Comparison of ENCODE assay signal across 9 cellular contexts in the genomic region with DNA sequence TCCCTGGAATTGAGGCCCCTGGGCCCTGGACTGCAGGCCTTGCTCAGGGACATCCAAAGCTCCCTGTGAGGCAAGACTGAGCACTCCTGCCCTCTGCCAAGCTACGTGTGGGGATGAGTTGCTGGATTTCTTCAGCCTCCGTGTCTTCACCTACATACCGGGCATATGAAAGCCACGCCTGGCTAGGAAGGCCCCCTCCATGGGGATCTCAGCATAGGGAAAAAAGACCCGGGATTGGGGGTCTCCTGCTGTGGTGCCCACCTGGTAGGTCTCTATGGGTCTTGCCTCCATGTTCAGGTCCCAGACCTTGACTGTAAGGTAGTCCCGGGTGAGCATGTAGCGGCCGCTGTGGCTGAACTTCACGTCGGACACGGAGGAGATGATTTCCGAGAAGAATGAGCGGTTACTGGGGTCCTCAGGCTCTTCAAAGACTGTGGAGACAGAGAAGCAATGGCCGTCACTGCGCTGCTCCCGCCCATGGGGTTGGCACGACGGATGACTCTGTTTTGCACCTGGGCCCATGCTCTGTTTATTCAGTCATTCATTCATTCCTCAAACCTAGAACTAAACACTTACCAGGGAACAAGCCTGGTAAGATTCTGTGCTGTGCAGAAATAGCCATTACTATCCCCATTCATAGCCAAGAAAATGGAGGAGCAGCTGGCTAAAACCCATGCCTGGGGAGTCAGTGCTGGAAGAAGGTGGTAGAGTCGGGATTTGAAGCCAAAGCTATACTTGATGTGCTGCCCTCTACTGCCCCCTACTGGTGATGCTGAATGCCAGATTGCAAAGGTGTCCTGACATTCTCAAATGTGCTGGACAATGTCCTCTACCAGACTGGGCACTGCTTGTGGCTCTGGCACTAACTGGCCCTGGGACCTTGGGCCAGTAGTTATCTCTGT.
A peak's percentile ranks its signal among the peaks of the same experiment; 100 is the strongest.
DNase-seq lines count a peak whose midpoint lies in the region; ATAC-seq, FAIRE-seq and TF ChIP-seq lines count a peak whose summit lies in the region.
"Had no signal": no experiment of that assay in that cellular context is flagged by ENCODE, and none has a peak within 500 bp of the region (broad histone marks: within the 10 kb centered on the region; RNA-seq: fewer than 3 reads in every experiment).

No MANE protein-coding gene starts in this region.

- no TSS peak for BruUV-seq in K562 (replicated peaks; lab: Mats Ljungman, UMichigan)

- no peaks in the 10 kb centered on the region for H3K79me2 ChIP-seq in K562 (ENCODE audit: control insufficient read depth, insufficient read depth, low read length)

- no peak overlapping the region for H4K91ac ChIP-seq in neuronal stem cell (ENCODE audit: low read depth, low read length, poor library complexity)

- H2BK5ac ChIP-seq in neuronal stem cell (ENCODE audit: low read length): no peak overlapping the region

- H3K18ac ChIP-seq in neuronal stem cell (ENCODE audit: low read length): no peak overlapping the region

- H3K9me3 ChIP-seq in K562 (replicated peaks; ENCODE audit: control insufficient read depth, insufficient read depth, low read depth, low read length) (no peaks in the 10 kb centered on the region), neuronal stem cell (replicated peaks in 1 of 2; ENCODE audit: control insufficient read depth in 2 of 2, insufficient read depth in 1 of 2, low read depth in 1 of 2, low read length in 2 of 2) (peaks cover 3 to 6% of the 10 kb centered on the region in 2 donors), tibial artery (peaks cover 0 to 4% (median 0%) of the 10 kb centered on the region in 3 donors)

- H3K14ac ChIP-seq in neuronal stem cell (ENCODE audit: low read length): no peak overlapping the region

- H3K36me3 Mint-ChIP-seq in activated CD4-positive, alpha-beta T cell treated with anti-CD3 and anti-CD28 coated beads, Interleukin-2, amount 10 ng/mL, durations not matched to agents 24 days and 14 days (ENCODE audit: low read depth): no peaks in the 10 kb centered on the region
- no peaks in the 10 kb centered on the region for H3K36me3 Mint-ChIP-seq in activated T-helper 1 cell treated with anti-CD3 and anti-CD28 coated beads, Interleukin-12 subunit alpha, Interleukin-12 subunit beta, Interleukin-2, Interleukin-4 antibody, amounts not matched to agents 30 ng/mL and 10 ng/mL and 1 ng/mL, durations not matched to agents 14 hours and 24 hours and 36 hours (ENCODE audit: low read depth)

- no peak overlapping the region for H3K23ac ChIP-seq in neuronal stem cell (ENCODE audit: low read depth, low read length, poor library complexity)

- H3K27ac ChIP-seq in K562 (ENCODE audit: extremely low read depth, low read depth, low read length) (no peak overlapping the region), neuronal stem cell (replicated peaks; ENCODE audit: low read length) (no peak overlapping the region), tibial artery (no peak overlapping the region)

- no peak overlapping the region for H3K27ac Mint-ChIP-seq in activated CD4-positive, alpha-beta T cell treated with anti-CD3 and anti-CD28 coated beads, Interleukin-2, amount 10 ng/mL, durations not matched to agents 24 days and 14 days
- H3K27ac Mint-ChIP-seq in activated T-helper 1 cell treated with anti-CD3 and anti-CD28 coated beads, Interleukin-12 subunit alpha, Interleukin-12 subunit beta, Interleukin-2, Interleukin-4 antibody, amounts not matched to agents 30 ng/mL and 10 ng/mL and 1 ng/mL, durations not matched to agents 14 hours and 24 hours and 36 hours: no peak overlapping the region

- peak; percentile 66 for DNase-seq in activated CD4-positive, alpha-beta T cell treated with anti-CD3 and anti-CD28 coated beads, Interleukin-2, amount 10 ng/mL, durations not matched to agents 24 days and 14 days
- no peak for DNase-seq in activated CD4-positive, alpha-beta T cell treated with anti-CD3 and anti-CD28 coated beads for 1 hour
- no peak for DNase-seq in HFF-Myc (ENCODE audit: extremely low read depth, low read depth)
- peak; percentile 46 to 63 (median 59) for DNase-seq in K562 (ENCODE audit: extremely low read depth in 1 of 4, low spot score in 3 of 4)
- DNase-seq in neuronal stem cell (ENCODE audit: low spot score): no peak
- DNase-seq in tibial artery: no peak
- DNase-seq in activated T-helper 1 cell treated with anti-CD3 and anti-CD28 coated beads, Interleukin-12 subunit alpha, Interleukin-12 subunit beta, Interleukin-2, Interleukin-4 antibody, amounts not matched to agents 30 ng/mL and 10 ng/mL and 1 ng/mL, durations not matched to agents 14 hours and 24 hours and 36 hours (ENCODE audit: low spot score): no peak
- DNase-seq in NCI-H2196 treated with DMSO at 0.1 percent for 48 hours (lab: John Stamatoyannopoulos, UW; ENCODE audit: unreplicated experiment): no peak
- DNase-seq: GDM1 had no signal

- no peak overlapping the region for H3K4me2 ChIP-seq in K562 (ENCODE audit: insufficient read depth, low read length)
- no peak overlapping the region for H3K4me2 ChIP-seq in neuronal stem cell (ENCODE audit: insufficient read depth, low read length, poor library complexity, severe bottlenecking)

- peaks cover 5% of the 10 kb centered on the region for H3K9me3 Mint-ChIP-seq in activated CD4-positive, alpha-beta T cell treated with anti-CD3 and anti-CD28 coated beads, Interleukin-2, amount 10 ng/mL, durations not matched to agents 24 days and 14 days
- no peaks in the 10 kb centered on the region for H3K9me3 Mint-ChIP-seq in activated T-helper 1 cell treated with anti-CD3 and anti-CD28 coated beads, Interleukin-12 subunit alpha, Interleukin-12 subunit beta, Interleukin-2, Interleukin-4 antibody, amounts not matched to agents 30 ng/mL and 10 ng/mL and 1 ng/mL, durations not matched to agents 14 hours and 24 hours and 36 hours

- H4K8ac ChIP-seq in neuronal stem cell (ENCODE audit: low read depth, low read length): no peak overlapping the region

- peaks cover 9% of the 10 kb centered on the region for H3K4me1 Mint-ChIP-seq in activated CD4-positive, alpha-beta T cell treated with anti-CD3 and anti-CD28 coated beads, Interleukin-2, amount 10 ng/mL, durations not matched to agents 24 days and 14 days
- peaks cover 13% of the 10 kb centered on the region for H3K4me1 Mint-ChIP-seq in activated T-helper 1 cell treated with anti-CD3 and anti-CD28 coated beads, Interleukin-12 subunit alpha, Interleukin-12 subunit beta, Interleukin-2, Interleukin-4 antibody, amounts not matched to agents 30 ng/mL and 10 ng/mL and 1 ng/mL, durations not matched to agents 14 hours and 24 hours and 36 hours (ENCODE audit: low read depth)

- H3K27me3 ChIP-seq in K562 (ENCODE audit: control insufficient read depth in 2 of 2, insufficient read depth in 2 of 2, low read length in 2 of 2) (peaks cover 0 to 9% of the 10 kb centered on the region in 2 experiments; a peak in 2 of 5 replicates), neuronal stem cell (ENCODE audit: control insufficient read depth in 3 of 3, insufficient read depth in 3 of 3, low read depth in 1 of 3, low read length in 3 of 3) (peaks cover 0 to 15% (median 0%) of the 10 kb centered on the region in 3 experiments), tibial artery (peaks cover 0 to 74% of the 10 kb centered on the region in 2 donors)

- ATAC-seq in K562: peak; percentile 30; the same call in 1 of the 3 replicates

- peak overlapping the region; percentile 20 for H2BK15ac ChIP-seq in neuronal stem cell (ENCODE audit: low read length)

- H3K9me1 ChIP-seq in K562 (ENCODE audit: control insufficient read depth, insufficient read depth, low read length): no peaks in the 10 kb centered on the region

- H3K79me1 ChIP-seq in neuronal stem cell (ENCODE audit: low read depth, low read length): no peaks in the 10 kb centered on the region

- WGBS in K562 (ENCODE audit: insufficient coverage, low coverage, missing lambda C conversion rate): 3% methylated on average over 18 of the region's 19 CpGs
- WGBS in neuronal stem cell (ENCODE audit: extremely low coverage in 2 of 2, insufficient read length in 2 of 2, insufficient replicate concordance in 1 of 2), 2 donors: no CpG with 5 or more reads among the region's 19 CpGs

- no peak for TF ChIP-seq POLR2A in K562 (conservative IDR thresholded peaks at IDR 0.05)

- POLR2A ChIA-PET in K562 (lab: Yijun Ruan, JAX): interaction anchor here (0.6 kb wide), 1 partner anchor 360 kb away, joined by 3 read pairs; no protein-coding TSS in a partner anchor

- TF ChIP-seq RAD21 in K562 (CRISPR knock-in tag; conservative IDR thresholded peaks at IDR 0.05 in 1 of 2, IDR thresholded peaks at IDR 0.05 in 1 of 2): peak in 1 of 2 experiments; percentile 30; a peak in 1 of 4 replicates

- H3K9ac ChIP-seq in K562 (ENCODE audit: insufficient read depth in 1 of 2, low read depth in 2 of 2, low read length in 2 of 2) (no peak overlapping the region), neuronal stem cell (ENCODE audit: low read depth, low read length, poor library complexity) (no peak overlapping the region)

- H4K20me1 ChIP-seq in K562 (replicated peaks; ENCODE audit: control insufficient read depth, insufficient read depth, low read length): peaks cover 3% of the 10 kb centered on the region; the same call in 1 of the 2 replicates

- intact Hi-C loops in activated CD4-positive, alpha-beta T cell treated with anti-CD3 and anti-CD28 coated beads, Interleukin-2, amount 10 ng/mL, durations not matched to agents 24 days and 14 days (cut with micrococcal nuclease): no loop called here
- intact Hi-C loops in K562 (cut with micrococcal nuclease) (loop anchor here (5.0 kb wide), 1 partner anchor 214 kb away; no protein-coding TSS in a partner anchor), tibial artery (cut with DNase I; ENCODE audit: low total_unique reads) (no loop called here)
- intact Hi-C loops in activated T-helper 1 cell treated with anti-CD3 and anti-CD28 coated beads, Interleukin-12 subunit alpha, Interleukin-12 subunit beta, Interleukin-2, Interleukin-4 antibody, amounts not matched to agents 30 ng/mL and 10 ng/mL and 1 ng/mL, durations not matched to agents 14 hours and 24 hours and 36 hours (cut with micrococcal nuclease): no loop called here

- CTCF ChIA-PET in K562 (lab: Yijun Ruan, JAX; ENCODE audit: low intra/inter-chr PET ratio): no interaction called here

- H2AFZ ChIP-seq in K562 (ENCODE audit: low read depth, low read length) (no peak overlapping the region), neuronal stem cell (ENCODE audit: low read length) (no peak overlapping the region)

- H3K4me1 ChIP-seq in K562 (replicated peaks in 1 of 2; ENCODE audit: control insufficient read depth in 2 of 2, insufficient read depth in 2 of 2, low read length in 2 of 2) (peaks cover 0 to 12% of the 10 kb centered on the region in 2 experiments; a peak in 2 of 5 replicates), neuronal stem cell (ENCODE audit: control insufficient read depth in 2 of 2, insufficient read depth in 1 of 2, low read depth in 1 of 2, low read length in 2 of 2) (peaks cover 0 to 1% of the 10 kb centered on the region in 2 donors), tibial artery (no peaks in the 10 kb centered on the region)

- H2BK12ac ChIP-seq in neuronal stem cell (ENCODE audit: low read length): no peak overlapping the region

- no peak for TF ChIP-seq EP300 in K562 (IDR thresholded peaks at IDR 0.05; ENCODE audit: low read length)

- H3K4me3 ChIP-seq in HFF-Myc (replicated peaks; ENCODE audit: low read depth, low read length) (no peak overlapping the region), K562 (no peak overlapping the region), neuronal stem cell (ENCODE audit: low read length in 2 of 2) (no peak overlapping the region), tibial artery (no peak overlapping the region)

- no peak overlapping the region for H2AK5ac ChIP-seq in neuronal stem cell (ENCODE audit: low read depth, low read length)

- H3K4me3 Mint-ChIP-seq in activated CD4-positive, alpha-beta T cell treated with anti-CD3 and anti-CD28 coated beads, Interleukin-2, amount 10 ng/mL, durations not matched to agents 24 days and 14 days: no peak overlapping the region
- H3K4me3 Mint-ChIP-seq in activated T-helper 1 cell treated with anti-CD3 and anti-CD28 coated beads, Interleukin-12 subunit alpha, Interleukin-12 subunit beta, Interleukin-2, Interleukin-4 antibody, amounts not matched to agents 30 ng/mL and 10 ng/mL and 1 ng/mL, durations not matched to agents 14 hours and 24 hours and 36 hours: no peak overlapping the region

- peaks cover 18% of the 10 kb centered on the region for H3K27me3 Mint-ChIP-seq in activated CD4-positive, alpha-beta T cell treated with anti-CD3 and anti-CD28 coated beads, Interleukin-2, amount 10 ng/mL, durations not matched to agents 24 days and 14 days
- H3K27me3 Mint-ChIP-seq in activated T-helper 1 cell treated with anti-CD3 and anti-CD28 coated beads, Interleukin-12 subunit alpha, Interleukin-12 subunit beta, Interleukin-2, Interleukin-4 antibody, amounts not matched to agents 30 ng/mL and 10 ng/mL and 1 ng/mL, durations not matched to agents 14 hours and 24 hours and 36 hours (ENCODE audit: insufficient read depth): peaks cover 21% of the 10 kb centered on the region

- no peak overlapping the region for H3K4ac ChIP-seq in neuronal stem cell (ENCODE audit: low read length)

- FAIRE-seq in K562 (lab: Jason Lieb, UNC): no peak

- H3K36me3 ChIP-seq in K562 (ENCODE audit: control insufficient read depth, insufficient read depth, low read length) (no peaks in the 10 kb centered on the region), neuronal stem cell (replicated peaks in 1 of 2; ENCODE audit: control insufficient read depth in 2 of 2, insufficient read depth in 2 of 2, low read length in 2 of 2) (no peaks in the 10 kb centered on the region), tibial artery (no peaks in the 10 kb centered on the region)

- H2BK120ac ChIP-seq in neuronal stem cell (ENCODE audit: low read depth, low read length): no peak overlapping the region

- TF ChIP-seq CTCF in HFF-Myc (IDR thresholded peaks at IDR 0.05; ENCODE audit: low read depth, low read length, missing control alignments) (peak; percentile 72), K562 (IDR thresholded peaks at IDR 0.05 in 2 of 3, conservative IDR thresholded peaks at IDR 0.05 in 1 of 3; ENCODE audit: insufficient read depth in 2 of 3, low read depth in 1 of 3, low read length in 3 of 3) (peak; percentile 61 to 78 (median 63)), tibial artery (IDR thresholded peaks at IDR 0.05) (no peak)

- in situ Hi-C loops in K562 (cut with MboI): no loop called here

Comparison
In these comparisons a context has a peak if more than half of its experiments do, and no peak if none do; other contexts are left out.
1. DNase-seq: peak in activated CD4-positive, alpha-beta T cell treated with anti-CD3 and anti-CD28 coated beads, Interleukin-2, amount 10 ng/mL, durations not matched to agents 24 days and 14 days (single experiment) and K562 (4 of 4); none in activated CD4-positive, alpha-beta T cell treated with anti-CD3 and anti-CD28 coated beads for 1 hour (single experiment), HFF-Myc (single experiment), neuronal stem cell (single experiment), tibial artery (0 of 2), activated T-helper 1 cell treated with anti-CD3 and anti-CD28 coated beads, Interleukin-12 subunit alpha, Interleukin-12 subunit beta, Interleukin-2, Interleukin-4 antibody, amounts not matched to agents 30 ng/mL and 10 ng/mL and 1 ng/mL, durations not matched to agents 14 hours and 24 hours and 36 hours (single experiment) and NCI-H2196 treated with DMSO at 0.1 percent for 48 hours (single experiment).
2. CTCF ChIP-seq: peak in HFF-Myc (single experiment) and K562 (3 of 3); none in tibial artery (0 of 2).